ENCODE assay signal across 9 cellular contexts in genomic region chr17:74204474-74204873, GRCh38. TPM values are rescaled to one million over a fixed set of nuclear protein-coding genes. Genes with fewer than 3 reads are reported as not detected.
DNase-seq lines count a peak whose midpoint lies in the region; ATAC-seq, FAIRE-seq and TF ChIP-seq lines count a peak whose summit lies in the region.
"Had no signal": no experiment of that assay in that cellular context is flagged by ENCODE, and none has a peak within 500 bp of the region (broad histone marks: within the 10 kb centered on the region; RNA-seq: fewer than 3 reads in every experiment).

No MANE protein-coding gene starts in this region.

- peaks cover 21% of the 10 kb centered on the region for H3K36me3 ChIP-seq in cardiac muscle cell
- peaks cover 16% of the 10 kb centered on the region for H3K36me3 ChIP-seq in mesendoderm (ENCODE audit: control insufficient read depth, insufficient read depth, low read length)

- H3K4me3 Mint-ChIP-seq in brain: peak overlapping the region; percentile 99 to 100 (median 100)

- H3K9ac ChIP-seq in mesendoderm (ENCODE audit: low read length): peak overlapping the region; percentile 68

- no peak overlapping the region for H2BK15ac ChIP-seq in mesendoderm (replicated peaks; ENCODE audit: low read depth)

- H3K4me1 ChIP-seq in cardiac muscle cell (ENCODE audit: low read depth) (peaks cover 8% of the 10 kb centered on the region), mesendoderm (ENCODE audit: control insufficient read depth, low read depth, low read length) (peaks cover 3% of the 10 kb centered on the region)

- no CpG with 5 or more reads among the region's 14 CpGs for WGBS in mesendoderm (ENCODE audit: extremely low coverage, insufficient coverage, low lambda C conversion rate)

- H3K27me3 Mint-ChIP-seq in brain: peaks cover 9% of the 10 kb centered on the region

- FAIRE-seq in urothelium cell line (lab: Jason Lieb, UNC) (peak; percentile 13), RCC 7860 (lab: Jason Lieb, UNC) (no peak)

- ATAC-seq in left cardiac atrium: no peak

- H2BK5ac ChIP-seq in mesendoderm (ENCODE audit: low read length): no peak overlapping the region

- H3K36me3 Mint-ChIP-seq in brain: peaks cover 40% of the 10 kb centered on the region

- H3K27ac Mint-ChIP-seq in brain: peak overlapping the region in 4 of 5 experiments; percentile 48 to 100 (median 84)

- H3K23ac ChIP-seq in mesendoderm (ENCODE audit: low read length): no peak overlapping the region

- H3K4me2 ChIP-seq in mesendoderm (ENCODE audit: low read length): peak overlapping the region; percentile 49

- intact Hi-C loops in left cardiac atrium (cut with DNase I): no loop called here

- H3K79me2 ChIP-seq in mesendoderm (ENCODE audit: control insufficient read depth, insufficient read depth, low read length): peaks cover 43% of the 10 kb centered on the region

- no peak overlapping the region for H2AK5ac ChIP-seq in mesendoderm (ENCODE audit: low read length)

- peaks cover 83% of the 10 kb centered on the region for H3K4me1 Mint-ChIP-seq in brain

- H3K79me1 ChIP-seq in mesendoderm (ENCODE audit: low read length): peaks cover 12% of the 10 kb centered on the region

- H4K5ac ChIP-seq in mesendoderm (ENCODE audit: low read length): no peak overlapping the region

- TF ChIP-seq CTCF in cardiac muscle cell (IDR thresholded peaks at IDR 0.05; ENCODE audit: low read depth, low read length): no peak
- no peak for TF ChIP-seq CTCF in brain (conservative IDR thresholded peaks at IDR 0.05)

- H3K4ac ChIP-seq in mesendoderm (ENCODE audit: low read depth, low read length): no peak overlapping the region

- no peak overlapping the region for H3K18ac ChIP-seq in mesendoderm (ENCODE audit: low read length)

- DNase-seq in cardiac muscle cell (ENCODE audit: low read depth in 1 of 2, low spot score in 1 of 2) (no peak), left cardiac atrium (no peak), mesendoderm (no peak), urothelium cell line (ENCODE audit: low spot score) (no peak), RCC 7860 (ENCODE audit: low spot score) (no peak), D341Med (ENCODE audit: low spot score) (no peak), SHP77 treated with DMSO at 0.1 percent for 48 hours (lab: John Stamatoyannopoulos, UW) (no peak)
- DNase-seq: effector CD8-positive, alpha-beta T cell had no signal

- no peaks in the 10 kb centered on the region for H3K27me3 ChIP-seq in cardiac muscle cell
- no peaks in the 10 kb centered on the region for H3K27me3 ChIP-seq in mesendoderm (ENCODE audit: insufficient read depth, low read length, poor library complexity)

- no peaks in the 10 kb centered on the region for H3K9me3 ChIP-seq in cardiac muscle cell (ENCODE audit: low read depth)

- peaks cover 0 to 3% (median 0%) of the 10 kb centered on the region in 5 experiments for H3K9me3 Mint-ChIP-seq in brain

- peak overlapping the region; percentile 92 for H3K56ac ChIP-seq in mesendoderm (ENCODE audit: low read length)

- no peak overlapping the region for H2BK120ac ChIP-seq in mesendoderm (ENCODE audit: low read depth, low read length)

- H3K4me3 ChIP-seq in cardiac muscle cell: peak overlapping the region; percentile 92
- H3K4me3 ChIP-seq in mesendoderm (ENCODE audit: low read length): peak overlapping the region; percentile 51

- no peak overlapping the region for H4K8ac ChIP-seq in mesendoderm (ENCODE audit: low read depth, low read length)

- H3K27ac ChIP-seq in cardiac muscle cell (peak overlapping the region; percentile 92), mesendoderm (ENCODE audit: low read depth, low read length) (no peak overlapping the region)

RNA-seq across cellular contexts. Expression of gene RPL38, which starts 1.0 kb away (rescaled TPM):
- total RNA-seq in cardiac muscle cell (115 and 297 TPM in 2 replicates), left cardiac atrium (100 to 1,000 TPM; 657 to 709 TPM)
- polyA plus RNA-seq in cardiac muscle cell (818 and 999 TPM in 2 replicates), brain (ENCODE audit: insufficient read depth, low read depth, low replicate concordance) (4,253 TPM)
- 4,842 TPM for polyA plus RNA-seq in mesendoderm (2013, experiment 1 of 2)
- polyA plus RNA-seq in mesendoderm (2013, experiment 2 of 2): 4,757 TPM

RNA-seq across cellular contexts. Expression of gene TTYH2, which starts 8.9 kb away (rescaled TPM):
- total RNA-seq in cardiac muscle cell (5.7 and 7.9 TPM in 2 replicates), left cardiac atrium (10 to 100 TPM; 15.6 to 23.3 TPM)
- polyA plus RNA-seq in cardiac muscle cell (7.3 and 7.8 TPM in 2 replicates), brain (ENCODE audit: insufficient read depth, low read depth, low replicate concordance) (91.1 TPM)
- 1.2 TPM for polyA plus RNA-seq in mesendoderm (2013, experiment 1 of 2)
- polyA plus RNA-seq in mesendoderm (2013, experiment 2 of 2): 1.1 TPM
